8 cellular contexts compared by ENCODE assay signal in genomic region chr7:101857358-101857794, GRCh38. TPM values are rescaled to one million over a fixed set of nuclear protein-coding genes. Genes with fewer than 3 reads are reported as not detected.
DNase-seq lines count a peak whose midpoint lies in the region; ATAC-seq, FAIRE-seq and TF ChIP-seq lines count a peak whose summit lies in the region.

No MANE protein-coding gene starts in this region.

- H3K4me3 ChIP-seq in GM08714 (ENCODE audit: low read length): peak overlapping the region; percentile 28; the same call in 1 of the 2 replicates
- no peak overlapping the region for H3K4me3 ChIP-seq in SK-N-MC
- H3K4me3 ChIP-seq in ovary: no peak overlapping the region
- peak overlapping the region in 1 of 4 donors; percentile 28 for H3K4me3 ChIP-seq in pancreas

- TF ChIP-seq EP300 in ovary (IDR thresholded peaks at IDR 0.05): no peak

- H3K9me3 Mint-ChIP-seq in mesothelial cell of epicardium: no peaks in the 10 kb centered on the region

- H3K4me3 Mint-ChIP-seq in mesothelial cell of epicardium: no peak overlapping the region

- no peak overlapping the region for H3K9ac ChIP-seq in SK-N-MC (ENCODE audit: insufficient read length)

- peak overlapping the region; percentile 92 for H3K27ac Mint-ChIP-seq in mesothelial cell of epicardium

- TF ChIP-seq CTCF in mesothelial cell of epicardium (IDR thresholded peaks at IDR 0.05; ENCODE audit: unreplicated experiment) (no peak), ovary (IDR thresholded peaks at IDR 0.05) (no peak), pancreas (IDR thresholded peaks at IDR 0.05) (no peak), omental fat pad (IDR thresholded peaks at IDR 0.05) (no peak)

- DNase-seq in SK-N-MC (ENCODE audit: low read depth, low spot score) (no peak), mesothelial cell of epicardium (ENCODE audit: low spot score in 2 of 2, unreplicated experiment in 2 of 2) (no peak), medulla oblongata (ENCODE audit: extremely low spot score) (no peak), ovary (no peak), pancreas (no peak), omental fat pad (ENCODE audit: low spot score) (no peak)

- H3K36me3 Mint-ChIP-seq in mesothelial cell of epicardium: no peaks in the 10 kb centered on the region

- H3K27me3 Mint-ChIP-seq in mesothelial cell of epicardium (ENCODE audit: low read depth): no peaks in the 10 kb centered on the region

- FAIRE-seq in pancreas (lab: Jason Lieb, UNC): no peak

- H3K27me3 ChIP-seq in ovary (no peaks in the 10 kb centered on the region), pancreas (no peaks in the 10 kb centered on the region)

- no peaks in the 10 kb centered on the region for H3K36me3 ChIP-seq in SK-N-MC (ENCODE audit: insufficient read depth, low read length)
- H3K36me3 ChIP-seq in ovary: no peaks in the 10 kb centered on the region
- H3K36me3 ChIP-seq in pancreas: no peaks in the 10 kb centered on the region

- H3K9me3 ChIP-seq in SK-N-MC (ENCODE audit: low read depth, low read length): no peaks in the 10 kb centered on the region
- no peaks in the 10 kb centered on the region for H3K9me3 ChIP-seq in ovary
- H3K9me3 ChIP-seq in pancreas: no peaks in the 10 kb centered on the region

- peak; percentile 21 for ATAC-seq in GM21619 (IDR thresholded peaks at IDR 0.05; ENCODE audit: unreplicated experiment)
- no peak for ATAC-seq in pancreas
- ATAC-seq in omental fat pad (ENCODE audit: low FRiP score): no peak

- TF ChIP-seq POLR2A in ovary (IDR thresholded peaks at IDR 0.05): no peak

- H3K4me1 Mint-ChIP-seq in mesothelial cell of epicardium: peaks cover 51% of the 10 kb centered on the region

- 82 to 86% (median 82%) methylated on average over 11 of the region's 11 CpGs for WGBS in ovary, 3 donors
- 90 to 91% methylated on average over 11 of the region's 11 CpGs for WGBS in pancreas, 2 donors

- intact Hi-C loops in ovary (cut with DNase I) (no loop called here), pancreas (cut with DNase I) (no loop called here)

- H3K27ac ChIP-seq in SK-N-MC (peak overlapping the region; percentile 18; the same call in 1 of the 2 replicates), ovary (peak overlapping the region in 1 of 2 donors; percentile 79), pancreas (peak overlapping the region in 2 of 4 donors; percentile 74 to 82)

- peaks cover 11% of the 10 kb centered on the region for H3K4me1 ChIP-seq in ovary (ENCODE audit: insufficient read depth)
- H3K4me1 ChIP-seq in pancreas: peaks cover 0 to 22% (median 11%) of the 10 kb centered on the region in 3 donors

RNA-seq across cellular contexts. Expression of gene CUX1, which starts 40.0 kb away (rescaled TPM):
- 152 to 158 TPM (median 152 TPM) in 3 replicates for total RNA-seq in mesothelial cell of epicardium
- total RNA-seq in ovary: 100 to 1,000 TPM in 5 of 7 donors, 10 to 100 TPM in 2; 57.8 to 151 (median 126) TPM
- 100 to 1,000 TPM in 1 of 2 donors, 10 to 100 TPM in 1; 42.2 to 139 TPM for polyA plus RNA-seq in ovary
- 10 to 100 TPM; 40.1 to 61.2 (median 48.4) TPM for total RNA-seq in pancreas
- 10 to 100 TPM; 18.9 to 21.3 TPM for polyA plus RNA-seq in pancreas
- total RNA-seq in omental fat pad: 100 to 1,000 TPM in 1 of 4 donors, 10 to 100 TPM in 3; 67.6 to 141 (median 75.7) TPM
